23 cellular contexts compared by ENCODE assay signal in genomic region chr14:102230481-102231210, GRCh38.
"Had no signal": no experiment of that assay in that cellular context is flagged by ENCODE, and none has a peak within 500 bp of the region (broad histone marks: within the 10 kb centered on the region; RNA-seq: fewer than 3 reads in every experiment).

No MANE protein-coding gene starts in this region.

- H3K36me3 Mint-ChIP-seq: activated naive CD8-positive, alpha-beta T cell; immature natural killer cell; natural killer cell treated with Interleukin-12 subunit alpha and Interleukin-12 subunit beta and Interleukin-15 and Interleukin-18, amount 100 ng/mL, for 72 hours had no signal

- H3K9me3 Mint-ChIP-seq: activated CD4-positive, alpha-beta T cell treated with anti-CD3 and anti-CD28 coated beads, Interleukin-2, amount 10 ng/mL, durations not matched to agents 7 days and 5 days; immature natural killer cell; natural killer cell treated with Interleukin-12 subunit alpha and Interleukin-12 subunit beta and Interleukin-15 and Interleukin-18, amount 100 ng/mL, for 72 hours; T-helper 2 cell treated with Interferon-gamma antibody and Interleukin-4, amounts not matched to agents 5 μg/mL and 100 μg/mL, for 36 hours had no signal

- H3K4me1 ChIP-seq: foreskin keratinocyte, left lung had no signal

- H3K4me2 ChIP-seq: hepatocyte had no signal

- H3K36me3 ChIP-seq: uterus had no signal

- H3K4me3 Mint-ChIP-seq: activated CD4-positive, alpha-beta T cell treated with anti-CD3 and anti-CD28 coated beads, Interleukin-2, amount 10 ng/mL, durations not matched to agents 7 days and 5 days; activated naive CD8-positive, alpha-beta T cell; immature natural killer cell; natural killer cell treated with Interleukin-12 subunit alpha and Interleukin-12 subunit beta and Interleukin-15 and Interleukin-18, amount 100 ng/mL, for 72 hours; T-helper 2 cell treated with Interferon-gamma antibody and Interleukin-4, amounts not matched to agents 5 μg/mL and 100 μg/mL, for 36 hours had no signal

- H3K4me3 ChIP-seq: adrenal gland, hepatocyte, left lung, sigmoid colon, testis, uterus had no signal

- ATAC-seq: foreskin keratinocyte; left lung; natural killer cell treated with Interleukin-12 subunit alpha and Interleukin-12 subunit beta and Interleukin-15 and Interleukin-18, amount 100 ng/mL, for 72 hours had no signal

- H3K27me3 Mint-ChIP-seq: activated CD4-positive, alpha-beta T cell treated with anti-CD3 and anti-CD28 coated beads, Interleukin-2, amount 10 ng/mL, durations not matched to agents 7 days and 5 days; activated naive CD8-positive, alpha-beta T cell; natural killer cell treated with Interleukin-12 subunit alpha and Interleukin-12 subunit beta and Interleukin-15 and Interleukin-18, amount 100 ng/mL, for 72 hours had no signal

- H3K4me1 Mint-ChIP-seq: activated CD4-positive, alpha-beta T cell treated with anti-CD3 and anti-CD28 coated beads, Interleukin-2, amount 10 ng/mL, durations not matched to agents 7 days and 5 days; immature natural killer cell had no signal

- H2AFZ ChIP-seq: hepatocyte had no signal

- H3K27ac ChIP-seq: adrenal gland, foreskin keratinocyte, hepatocyte, left lung, sigmoid colon, testis, uterus, VCaP had no signal

- H3K9me3 ChIP-seq: adrenal gland, left lung, sigmoid colon, testis, uterus had no signal

- DNase-seq: activated CD4-positive, alpha-beta T cell treated with anti-CD3 and anti-CD28 coated beads, Interleukin-2, amount 10 ng/mL, durations not matched to agents 7 days and 5 days; activated CD4-positive, CD25-positive, alpha-beta regulatory T cell treated with anti-CD3 and anti-CD28 coated beads, Interleukin-2, amount 50 U/mL, for 72 hours; activated gamma-delta T cell treated with Interleukin-2 at 50 U/mL for 16 hours; activated T-cell treated with anti-CD3 and anti-CD28 coated beads, Interleukin-2, amount 50 U/mL, for 1 hour; adrenal gland; foreskin keratinocyte; immature natural killer cell; kidney glomerular epithelial cell; left lung; midbrain; occipital lobe; sigmoid colon; stimulated activated CD4-positive, alpha-beta T cell treated with anti-CD3 and anti-CD28 coated beads, Interleukin-2, amount 100 ng/mL, for 48 hours; stimulated activated CD8-positive, alpha-beta memory T cell treated with anti-CD3 and anti-CD28 coated beads, Interleukin-4, amount 100 ng/mL, for 48 hours; stimulated activated naive CD4-positive, alpha-beta T cell; testis; trophoblast cell; uterus had no signal

- H3K79me2 ChIP-seq: hepatocyte had no signal

- H3K27me3 ChIP-seq: adrenal gland, foreskin keratinocyte, hepatocyte, left lung, sigmoid colon, testis, uterus had no signal

- H3K27ac Mint-ChIP-seq: activated CD4-positive, alpha-beta T cell treated with anti-CD3 and anti-CD28 coated beads, Interleukin-2, amount 10 ng/mL, durations not matched to agents 7 days and 5 days; activated naive CD8-positive, alpha-beta T cell; immature natural killer cell; natural killer cell treated with Interleukin-12 subunit alpha and Interleukin-12 subunit beta and Interleukin-15 and Interleukin-18, amount 100 ng/mL, for 72 hours; T-helper 2 cell treated with Interferon-gamma antibody and Interleukin-4, amounts not matched to agents 5 μg/mL and 100 μg/mL, for 36 hours had no signal
